2 cellular contexts compared by ENCODE assay signal in the genomic region with DNA sequence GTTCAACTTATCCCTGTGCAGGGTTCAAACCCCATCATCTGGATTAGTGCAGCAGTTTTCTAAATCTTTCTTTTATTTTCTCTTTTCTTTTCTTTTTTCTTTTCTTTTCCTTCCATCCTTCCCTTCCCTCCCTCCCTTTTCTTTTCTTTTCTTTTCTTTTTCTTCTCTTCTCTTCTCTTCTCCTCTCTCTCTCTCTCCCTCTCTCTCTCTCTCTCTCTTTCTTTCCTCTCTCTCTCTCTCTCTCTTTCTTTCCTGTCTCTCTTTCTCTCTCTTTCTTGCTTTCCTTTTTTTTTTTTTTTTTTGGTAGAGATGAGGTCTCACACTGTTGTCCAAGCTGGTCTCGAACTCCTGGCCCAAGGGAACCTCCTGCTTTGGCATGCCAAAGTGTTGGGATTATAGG.
TF ChIP-seq lines count a peak whose summit lies in the region.

No MANE protein-coding gene starts in this region.

TF ChIP-seq in HEK293, 187 proteins besides CTCF, POLR2A, EP300 and RAD21:
- TF ChIP-seq KLF10 (tag by site-specific recombination; IDR thresholded peaks at IDR 0.05) (no peak), ZNF596 (tag by site-specific recombination; IDR thresholded peaks at IDR 0.05) (peak; percentile 94), ZNF366 (tag by site-specific recombination; conservative IDR thresholded peaks at IDR 0.05) (peak; percentile 73)

TF ChIP-seq in K562, 482 proteins besides CTCF, POLR2A, EP300 and RAD21:
- TF ChIP-seq, protein P1, sequence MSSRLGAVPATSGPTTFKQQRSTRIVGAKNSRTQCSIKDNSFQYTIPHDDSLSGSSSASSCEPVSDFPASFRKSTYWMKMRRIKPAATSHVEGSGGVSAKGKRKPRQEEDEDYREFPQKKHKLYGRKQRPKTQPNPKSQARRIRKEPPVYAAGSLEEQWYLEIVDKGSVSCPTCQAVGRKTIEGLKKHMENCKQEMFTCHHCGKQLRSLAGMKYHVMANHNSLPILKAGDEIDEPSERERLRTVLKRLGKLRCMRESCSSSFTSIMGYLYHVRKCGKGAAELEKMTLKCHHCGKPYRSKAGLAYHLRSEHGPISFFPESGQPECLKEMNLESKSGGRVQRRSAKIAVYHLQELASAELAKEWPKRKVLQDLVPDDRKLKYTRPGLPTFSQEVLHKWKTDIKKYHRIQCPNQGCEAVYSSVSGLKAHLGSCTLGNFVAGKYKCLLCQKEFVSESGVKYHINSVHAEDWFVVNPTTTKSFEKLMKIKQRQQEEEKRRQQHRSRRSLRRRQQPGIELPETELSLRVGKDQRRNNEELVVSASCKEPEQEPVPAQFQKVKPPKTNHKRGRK (tag; IDR thresholded peaks at IDR 0.05) = peak; percentile 80
- TF ChIP-seq SMAD1 (IDR thresholded peaks at IDR 0.05; ENCODE audit: low read depth, low read length, partially characterized antibody) = no peak
